In the genomic region with DNA sequence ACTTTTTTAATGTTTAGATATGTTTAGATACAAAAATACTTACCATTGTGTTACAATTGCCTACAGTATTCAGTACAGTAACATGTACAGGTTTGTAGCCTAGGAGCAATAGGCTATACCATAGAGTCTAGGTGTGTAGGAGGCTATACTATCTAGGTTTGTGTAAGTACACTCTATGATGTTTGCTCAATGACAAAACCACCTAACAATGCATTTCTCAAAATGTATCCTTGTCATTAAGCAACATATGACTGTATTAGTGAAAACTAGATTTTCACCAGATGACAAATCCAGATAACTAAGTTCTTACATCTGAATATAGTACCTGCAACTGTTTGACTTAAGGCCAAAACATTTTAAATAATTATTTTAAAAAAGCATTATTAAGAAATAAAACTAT, we compare ENCODE assay signal across 13 cellular contexts. TPM values are rescaled to one million over a fixed set of nuclear protein-coding genes. Genes with fewer than 3 reads are reported as not detected.
"Had no signal": no experiment of that assay in that cellular context is flagged by ENCODE, and none has a peak within 500 bp of the region (broad histone marks: within the 10 kb centered on the region; RNA-seq: fewer than 3 reads in every experiment).

No MANE protein-coding gene starts in this region.

RNA-seq across cellular contexts. Expression of a gene that starts 19.7 kb away (rescaled TPM):
- total RNA-seq: psoas muscle, right cardiac atrium, right lobe of liver, subcutaneous adipose tissue, thoracic aorta, ureter, vagina had no signal
- polyA plus RNA-seq: neural cell, psoas muscle, right cardiac atrium, sigmoid colon, small intestine, stomach had no signal

RNA-seq across cellular contexts. Expression of a gene that starts 49.4 kb away (rescaled TPM):
- total RNA-seq: right cardiac atrium, right lobe of liver, subcutaneous adipose tissue, thoracic aorta, thyroid gland, upper lobe of left lung, ureter, vagina had no signal
- polyA plus RNA-seq: psoas muscle, right cardiac atrium, stomach had no signal
